In the genomic region with DNA sequence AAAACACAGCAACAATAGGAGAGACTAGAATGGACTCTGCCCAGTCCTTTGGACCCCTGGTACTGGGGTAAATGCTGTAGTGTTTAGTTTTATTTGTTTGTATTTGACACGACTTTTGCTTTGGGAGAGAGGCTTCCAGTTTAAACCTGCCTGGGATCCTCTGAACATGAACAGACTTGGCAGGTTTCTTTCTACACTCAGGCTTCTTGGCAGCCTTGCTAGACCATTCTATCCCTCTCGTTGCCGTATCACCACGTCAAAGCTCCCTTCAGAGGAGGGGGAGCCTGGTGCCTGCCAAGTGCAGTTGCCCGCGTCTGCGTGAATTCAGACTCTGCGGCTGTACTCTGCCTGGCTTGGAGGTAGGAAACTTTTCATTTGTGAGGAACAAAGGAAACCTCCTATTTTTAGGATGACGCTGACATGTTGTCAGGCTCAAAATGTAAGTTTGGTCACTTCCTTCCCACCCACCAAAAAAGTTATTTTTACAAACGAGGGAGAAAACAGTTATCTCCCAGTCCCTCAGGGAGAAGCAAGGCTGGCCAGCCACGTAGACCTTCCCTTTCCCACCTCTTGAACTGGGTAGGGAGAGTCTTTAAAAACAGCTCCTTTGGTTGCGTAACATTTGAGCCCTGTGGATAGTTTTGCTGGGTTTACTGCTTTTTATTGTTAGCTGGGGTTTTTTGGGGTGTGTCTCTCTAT, we compare ENCODE assay signal across 11 cellular contexts. TPM values are rescaled to one million over a fixed set of nuclear protein-coding genes. Genes with fewer than 3 reads are reported as not detected.
DNase-seq lines count a peak whose midpoint lies in the region; ATAC-seq and TF ChIP-seq lines count a peak whose summit lies in the region.
"Had no signal": no experiment of that assay in that cellular context is flagged by ENCODE, and none has a peak within 500 bp of the region (broad histone marks: within the 10 kb centered on the region; RNA-seq: fewer than 3 reads in every experiment).

No MANE protein-coding gene starts in this region.

- H3K4me3 ChIP-seq in endodermal cell (ENCODE audit: low read length) = no peak overlapping the region
- H3K4me3 ChIP-seq in A673 (ENCODE audit: low read depth, low read length, poor library complexity, severe bottlenecking) = no peak overlapping the region
- H3K4me3 ChIP-seq: GM12878 had no signal

- H3K27ac Mint-ChIP-seq in endodermal cell (peak overlapping the region; percentile 46), memory B cell (peak overlapping the region; percentile 51)
- H3K27ac Mint-ChIP-seq: activated T-helper 1 cell treated with anti-CD3 and anti-CD28 coated beads, Interleukin-12 subunit alpha, Interleukin-12 subunit beta, Interleukin-2, Interleukin-4 antibody, amounts not matched to agents 30 ng/mL and 10 ng/mL and 1 ng/mL, durations not matched to agents 14 hours and 24 hours and 36 hours had no signal

- H3K4me1 ChIP-seq in endodermal cell (ENCODE audit: control insufficient read depth, insufficient read depth, low read length) (peaks cover 4% of the 10 kb centered on the region), A673 (ENCODE audit: insufficient read depth, low read length, poor library complexity, severe bottlenecking) (no peaks in the 10 kb centered on the region)

- H3K27ac ChIP-seq in endodermal cell (ENCODE audit: low read depth, low read length) = no peak overlapping the region
- H3K27ac ChIP-seq in temporal lobe (ENCODE audit: low read depth, low read length) = peak overlapping the region; percentile 99
- H3K27ac ChIP-seq in A673 (ENCODE audit: low read depth, low read length, poor library complexity, severe bottlenecking) = no peak overlapping the region

- H3K4me3 Mint-ChIP-seq in endodermal cell (no peak overlapping the region), memory B cell (no peak overlapping the region)
- H3K4me3 Mint-ChIP-seq: activated T-helper 1 cell treated with anti-CD3 and anti-CD28 coated beads, Interleukin-12 subunit alpha, Interleukin-12 subunit beta, Interleukin-2, Interleukin-4 antibody, amounts not matched to agents 30 ng/mL and 10 ng/mL and 1 ng/mL, durations not matched to agents 14 hours and 24 hours and 36 hours had no signal

- peaks cover 29% of the 10 kb centered on the region for H3K36me3 Mint-ChIP-seq in endodermal cell (ENCODE audit: low read depth)
- H3K36me3 Mint-ChIP-seq in memory B cell = peaks cover 1% of the 10 kb centered on the region

- H3K27me3 Mint-ChIP-seq in endodermal cell (ENCODE audit: insufficient read depth) = no peaks in the 10 kb centered on the region
- H3K27me3 Mint-ChIP-seq in memory B cell = no peaks in the 10 kb centered on the region

- no peak overlapping the region for H3K9ac ChIP-seq in endodermal cell (ENCODE audit: extremely low read depth, low read length, poor library complexity, severe bottlenecking)

- no TSS peak for BruUV-seq in A673 (replicated peaks; lab: Mats Ljungman, UMichigan)

- H3K27me3 ChIP-seq in endodermal cell (ENCODE audit: control insufficient read depth, insufficient read depth, low read length, poor library complexity, severe bottlenecking) (no peaks in the 10 kb centered on the region), A673 (replicated peaks; ENCODE audit: insufficient read depth, low read depth, low read length, poor library complexity) (no peaks in the 10 kb centered on the region)

- ATAC-seq in memory B cell (ENCODE audit: low read depth) (no peak), GM21723 (IDR thresholded peaks at IDR 0.05; ENCODE audit: unreplicated experiment) (no peak)
- ATAC-seq: GM12878, Panc1 had no signal

- CTCF ChIA-PET in A673 (lab: Charles Lee) = no interaction called here

- H3K36me3 ChIP-seq in endodermal cell (ENCODE audit: control insufficient read depth, insufficient read depth, low read length) = no peaks in the 10 kb centered on the region
- H3K36me3 ChIP-seq in A673 (ENCODE audit: insufficient read depth, low read length, poor library complexity, severe bottlenecking) = no peaks in the 10 kb centered on the region

- TF ChIP-seq CTCF in endodermal cell (conservative IDR thresholded peaks at IDR 0.05) (no peak), A673 (conservative IDR thresholded peaks at IDR 0.05; ENCODE audit: low read depth, low read length) (no peak)

- 91 to 100% methylated on average over 5 to 12 of the region's 12 CpGs for WGBS in endodermal cell (ENCODE audit: insufficient coverage in 1 of 2, insufficient read length in 1 of 2), 2 experiments

- intact Hi-C loops in A673 (cut with micrococcal nuclease; ENCODE audit: unreplicated experiment) = no loop called here

- H3K9me3 ChIP-seq in endodermal cell (ENCODE audit: control insufficient read depth, low read length) = no peaks in the 10 kb centered on the region
- H3K9me3 ChIP-seq in A673 (ENCODE audit: low read depth, low read length, poor library complexity, severe bottlenecking) = no peaks in the 10 kb centered on the region

- H3K9me3 Mint-ChIP-seq in endodermal cell (no peaks in the 10 kb centered on the region), memory B cell (no peaks in the 10 kb centered on the region)
- H3K9me3 Mint-ChIP-seq: activated T-helper 1 cell treated with anti-CD3 and anti-CD28 coated beads, Interleukin-12 subunit alpha, Interleukin-12 subunit beta, Interleukin-2, Interleukin-4 antibody, amounts not matched to agents 30 ng/mL and 10 ng/mL and 1 ng/mL, durations not matched to agents 14 hours and 24 hours and 36 hours had no signal

- POLR2A ChIA-PET in A673 (lab: Charles Lee; ENCODE audit: low non-redundant PET) = no interaction called here

- H3K4me1 Mint-ChIP-seq in endodermal cell (peaks cover 23% of the 10 kb centered on the region), memory B cell (peaks cover 22% of the 10 kb centered on the region)

- DNase-seq in NCI-H1694 (lab: John Stamatoyannopoulos, UW) (peak; percentile 21), endodermal cell (no peak), memory B cell (ENCODE audit: low spot score in 2 of 2) (no peak), HUDEP-2 (lab: John Stamatoyannopoulos, UW; ENCODE audit: unreplicated experiment in 76 of 76) (no peak), A673 (ENCODE audit: low spot score) (no peak), NOMO-1 treated with dmso at 0.1 percent for 144 hours (lab: John Stamatoyannopoulos, UW; ENCODE audit: unreplicated experiment) (no peak)

RNA-seq across cellular contexts. Expression of gene CD9, which starts 26.0 kb away (rescaled TPM):
- total RNA-seq in endodermal cell (10 to 100 TPM; 33.5 to 99.1 TPM), temporal lobe (22.1 TPM), A673 (2021) (2.8 TPM in 2 replicates)
- polyA plus RNA-seq in endodermal cell (2013, experiment 1 of 2) = 26.5 TPM
- 22.0 TPM for polyA plus RNA-seq in endodermal cell (2013, experiment 2 of 2)
